In the genomic region with DNA sequence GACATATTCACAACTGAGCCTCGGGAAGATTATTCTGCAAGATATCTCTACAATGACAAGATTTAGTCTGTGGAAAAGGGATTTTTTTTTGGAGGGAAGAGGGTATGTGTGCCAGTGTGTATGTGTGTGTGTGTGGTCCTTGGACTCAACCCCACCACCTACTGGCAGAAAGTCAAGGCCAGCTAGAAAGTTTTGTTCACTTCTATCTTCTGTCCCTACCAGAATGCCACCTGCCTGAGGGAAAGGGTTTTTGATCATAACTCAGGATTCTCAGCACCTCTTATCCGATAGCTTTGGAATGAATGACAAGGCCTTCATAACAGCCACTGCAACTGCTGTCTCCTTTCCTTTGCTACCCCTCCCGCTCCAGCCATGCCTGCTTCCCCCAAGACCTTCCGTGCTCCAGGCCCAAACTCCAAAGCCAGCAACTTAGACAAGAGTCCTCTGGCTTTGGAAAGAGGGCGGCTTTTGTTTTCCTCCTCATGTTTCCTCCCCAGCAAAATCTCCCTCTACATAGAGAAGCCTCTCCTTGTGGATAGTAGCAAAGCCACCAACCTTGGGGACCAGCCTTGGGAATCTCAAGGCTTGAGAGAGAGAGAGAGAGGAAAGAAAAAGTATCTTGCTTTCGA, we compare ENCODE assay signal across 8 cellular contexts. TPM values are rescaled to one million over a fixed set of nuclear protein-coding genes. Genes with fewer than 3 reads are reported as not detected.
DNase-seq lines count a peak whose midpoint lies in the region; ATAC-seq, FAIRE-seq and TF ChIP-seq lines count a peak whose summit lies in the region.

No MANE protein-coding gene starts in this region.

- H3K4ac ChIP-seq in H1 (replicated peaks; ENCODE audit: insufficient read length, low read depth, low read length) = no peak overlapping the region

- 17% methylated on average over 6 of the region's 6 CpGs; no CpG with 5 or more reads in 1 of the 2 experiments for WGBS in H1 (ENCODE audit: extremely low coverage in 1 of 2, insufficient coverage in 1 of 2, insufficient read length in 1 of 2, insufficient replicate concordance in 2 of 2, low coverage in 1 of 2, low lambda C conversion rate in 2 of 2, missing lambda C conversion rate in 1 of 2), 2 experiments
- 16% methylated on average over 6 of the region's 6 CpGs for WGBS in urinary bladder

- H4K8ac ChIP-seq in H1 (ENCODE audit: extremely low read depth, insufficient read depth, low read length) = no peak overlapping the region

- peak overlapping the region; percentile 22; the same call in 1 of the 2 replicates for H2BK5ac ChIP-seq in H1 (ENCODE audit: low read depth, low read length)

- peak overlapping the region in 3 of 4 experiments; percentile 30 to 86 (median 56); a peak in 4 of 7 replicates for H3K9ac ChIP-seq in H1 (replicated peaks in 1 of 4; ENCODE audit: extremely low read depth in 1 of 4, low read depth in 3 of 4, low read length in 3 of 4)

- peaks cover 3% of the 10 kb centered on the region; the same call in 1 of the 2 replicates for H3K23me2 ChIP-seq in H1 (ENCODE audit: low read depth, low read length)

- no peaks in the 10 kb centered on the region for H4K20me1 ChIP-seq in H1 (replicated peaks in 1 of 2; ENCODE audit: control insufficient read depth in 1 of 2, insufficient read depth in 2 of 2, low read length in 2 of 2)

- H3K4me2 ChIP-seq in H1 (ENCODE audit: insufficient read depth in 1 of 2, low read depth in 2 of 2, low read length in 2 of 2) = peak overlapping the region; percentile 66 to 83

- TF ChIP-seq EP300 in H1 (IDR thresholded peaks at IDR 0.05; ENCODE audit: borderline replicate concordance in 1 of 2, low read depth in 2 of 2, low read length in 2 of 2) = no peak

- CTCF ChIA-PET in H1 (lab: Charles Lee; ENCODE audit: partially characterized antibody) = interaction anchor here (0.6 to 3.1 kb wide), 12 partner anchors 9 to 372 kb away, joined by 3 to 15 read pairs (median 4); partner anchors contain the start of gene BTN2A2

- H3K27ac ChIP-seq in RWPE2 (ENCODE audit: poor library complexity, severe bottlenecking) = peak overlapping the region; percentile 30
- H3K27ac ChIP-seq in H1 (ENCODE audit: low read depth, low read length) = peak overlapping the region; percentile 46; the same call in 1 of the 2 replicates
- H3K27ac ChIP-seq in urinary bladder (ENCODE audit: low read depth) = peak overlapping the region; percentile 53

- TF ChIP-seq RAD21 in H1 (IDR thresholded peaks at IDR 0.05 in 1 of 2, conservative IDR thresholded peaks at IDR 0.05 in 1 of 2; ENCODE audit: low read depth in 2 of 2, low read length in 2 of 2) = peak; percentile 38 to 48; a peak in 3 of 4 replicates

- H4K5ac ChIP-seq in H1 (ENCODE audit: insufficient read length, low read depth, low read length) = peak overlapping the region; percentile 58

- H3K4me1 ChIP-seq in RWPE2 (ENCODE audit: insufficient read depth, poor library complexity, severe bottlenecking) = peaks cover 9% of the 10 kb centered on the region
- peaks cover 0 to 7% (median 1%) of the 10 kb centered on the region in 4 experiments; a peak in 2 of 7 replicates for H3K4me1 ChIP-seq in H1 (replicated peaks in 1 of 4; ENCODE audit: control insufficient read depth in 3 of 4, insufficient read depth in 4 of 4, low read length in 3 of 4)
- peaks cover 13% of the 10 kb centered on the region for H3K4me1 ChIP-seq in mononuclear cell (ENCODE audit: insufficient read depth, low read length)
- H3K4me1 ChIP-seq in urinary bladder (ENCODE audit: insufficient read depth) = peaks cover 2% of the 10 kb centered on the region

- peak; percentile 78 for FAIRE-seq in H1 (lab: Jason Lieb, UNC)

- H3K9me3 ChIP-seq in RWPE2 (ENCODE audit: severe bottlenecking) = peaks cover 5% of the 10 kb centered on the region
- H3K9me3 ChIP-seq in H1 (ENCODE audit: insufficient read depth in 2 of 2, low read depth in 1 of 2, low read length in 1 of 2) = peaks cover 9 to 11% of the 10 kb centered on the region in 2 experiments; a peak in 3 of 4 replicates
- H3K9me3 ChIP-seq in mononuclear cell (ENCODE audit: low read depth, low read length) = no peaks in the 10 kb centered on the region

- H3K36me3 ChIP-seq in RWPE2 (ENCODE audit: low read depth) (no peaks in the 10 kb centered on the region), H1 (ENCODE audit: control insufficient read depth in 2 of 4, insufficient read depth in 4 of 4, low read length in 3 of 4) (no peaks in the 10 kb centered on the region; a peak in 1 of 8 replicates), urinary bladder (ENCODE audit: insufficient read depth) (no peaks in the 10 kb centered on the region)

- peak; percentile 5 for ATAC-seq in HG02642 (IDR thresholded peaks at IDR 0.05; ENCODE audit: poor library complexity, unreplicated experiment)
- no peak for ATAC-seq in RWPE2 (ENCODE audit: low read depth)

- no peak overlapping the region for H3K14ac ChIP-seq in H1 (ENCODE audit: insufficient read length)

- H4K91ac ChIP-seq in H1 (replicated peaks; ENCODE audit: insufficient read length, low read length) = no peak overlapping the region

- DNase-seq in NCI-H510A treated with DMSO at 0.1 percent for 48 hours (lab: John Stamatoyannopoulos, UW) (peak; percentile 29), NCI-H510A (lab: John Stamatoyannopoulos, UW) (no peak), RWPE2 (ENCODE audit: low spot score) (no peak), H1 (ENCODE audit: low read depth in 1 of 2, low spot score in 2 of 2) (peak in 1 of 2 experiments; percentile 66), ureter (ENCODE audit: low spot score) (no peak)

- peak overlapping the region; percentile 97 for H2AFZ ChIP-seq in H1 (ENCODE audit: low read length)

- H3K56ac ChIP-seq in H1 (replicated peaks; ENCODE audit: insufficient read length, low read depth, low read length) = no peak overlapping the region

- H3K4me3 ChIP-seq in RWPE2 (ENCODE audit: severe bottlenecking) = peak overlapping the region; percentile 62
- H3K4me3 ChIP-seq in H1 (ENCODE audit: extremely low read depth in 1 of 4, insufficient read depth in 2 of 4, low read depth in 3 of 4, low read length in 4 of 4) = peak overlapping the region; percentile 71 to 89 (median 82)
- peak overlapping the region; percentile 85 for H3K4me3 ChIP-seq in mononuclear cell (ENCODE audit: low read length)
- no peak overlapping the region for H3K4me3 ChIP-seq in urinary bladder (ENCODE audit: low read depth, low read length)

- H2AK5ac ChIP-seq in H1 (ENCODE audit: low read depth, low read length) = no peak overlapping the region

- H2BK12ac ChIP-seq in H1 (ENCODE audit: low read depth, low read length) = no peak overlapping the region; the same call in 1 of the 2 replicates

- H3K79me1 ChIP-seq in H1 (ENCODE audit: low read depth, low read length) = no peaks in the 10 kb centered on the region

- no peak for TF ChIP-seq POLR2A in H1 (IDR thresholded peaks at IDR 0.05; ENCODE audit: control extremely low read depth in 1 of 2, low read depth in 2 of 2, low read length in 2 of 2)

- 0 out of 2 replicates have a peak overlapping the region, but pooled peaks have one; percentile 21 for H2BK20ac ChIP-seq in H1 (ENCODE audit: low read length)

- no peak overlapping the region for H2BK15ac ChIP-seq in H1 (ENCODE audit: low read length)

- H2BK120ac ChIP-seq in H1 (replicated peaks; ENCODE audit: low read depth, low read length) = no peak overlapping the region

- no peak overlapping the region for H3K23ac ChIP-seq in H1 (ENCODE audit: insufficient read length)

- H3K27me3 ChIP-seq in RWPE2 (ENCODE audit: insufficient read depth, poor library complexity, severe bottlenecking) (no peaks in the 10 kb centered on the region), H1 (replicated peaks in 1 of 4; ENCODE audit: control insufficient read depth in 3 of 4, extremely low read depth in 1 of 4, insufficient read depth in 3 of 4, low read length in 3 of 4) (no peaks in the 10 kb centered on the region), mononuclear cell (ENCODE audit: insufficient read depth, low read length) (no peaks in the 10 kb centered on the region)

- no peaks in the 10 kb centered on the region for H3K79me2 ChIP-seq in H1 (ENCODE audit: control insufficient read depth in 1 of 2, insufficient read depth in 2 of 2, low read length in 2 of 2)

- TF ChIP-seq CTCF in RWPE2 (IDR thresholded peaks at IDR 0.05; ENCODE audit: poor library complexity, severe bottlenecking) (peak; percentile 28), H1 (IDR thresholded peaks at IDR 0.05; ENCODE audit: control extremely low read depth in 1 of 3, insufficient read depth in 1 of 3, low read depth in 1 of 3, low read length in 3 of 3) (peak; percentile 42 to 65 (median 43))

- H3K18ac ChIP-seq in H1 (ENCODE audit: extremely low read depth, low read length) = peak overlapping the region; percentile 64; the same call in 1 of the 2 replicates

- POLR2A ChIA-PET in H1 (lab: Charles Lee; ENCODE audit: partially characterized antibody) = interaction anchor here (0.8 to 1.5 kb wide), 3 partner anchors 9 to 79 kb away, joined by 3 to 4 read pairs (median 3); no protein-coding TSS in a partner anchor

RNA-seq across cellular contexts. Expression of gene BTN3A1, which starts 18.6 kb away (rescaled TPM):
- total RNA-seq in H1 (2021; fragmentation: NEBNext Ultra II Directional; extraction: Animal tissue kit (Norgen Biotek cat#: 25700)) = 5.1 and 5.6 TPM in 2 replicates
- 4.4 and 4.7 TPM in 2 replicates for polyA plus RNA-seq in H1 (2011; rRNA removed)
- polyA plus RNA-seq in H1 (2011; cell fraction: cytosol; rRNA removed) = 6.1 TPM
- 13.8 TPM for polyA plus RNA-seq in H1 (2011; cell fraction: nucleus; rRNA removed)
- 4.9 to 7.4 TPM (median 7.2 TPM) in 4 replicates for polyA plus RNA-seq in H1 (2012, experiment 1 of 2)
- 0.83 TPM for polyA plus RNA-seq in H1 (2012, experiment 2 of 2)
- polyA plus RNA-seq in H1 (2013, experiment 1 of 2) = 5.4 TPM
- polyA plus RNA-seq in H1 (2013, experiment 2 of 2) = 6.0 TPM
- 5.9 and 22.2 TPM in 2 replicates for polyA minus RNA-seq in H1 (2011; rRNA and poly(A)+ RNA removed)
- polyA minus RNA-seq in H1 (2011; cell fraction: cytosol; rRNA and poly(A)+ RNA removed) = 1.8 TPM
- polyA minus RNA-seq in H1 (2011; cell fraction: nucleus; rRNA and poly(A)+ RNA removed) = 8.9 TPM
- total RNA-seq in mononuclear cell = 51.2 TPM
- 39.8 TPM for total RNA-seq in urinary bladder
- 13.3 TPM for polyA plus RNA-seq in urinary bladder
- total RNA-seq in ureter = 26.2 TPM

RNA-seq across cellular contexts. Expression of gene BTN3A3, which starts 19.6 kb away (rescaled TPM):
- 2.0 and 3.4 TPM in 2 replicates for total RNA-seq in H1 (2021; fragmentation: NEBNext Ultra II Directional; extraction: Animal tissue kit (Norgen Biotek cat#: 25700))
- polyA plus RNA-seq in H1 (2011; rRNA removed) = 2.6 and 2.9 TPM in 2 replicates
- polyA plus RNA-seq in H1 (2011; cell fraction: cytosol; rRNA removed) = 3.5 TPM
- 11.3 TPM for polyA plus RNA-seq in H1 (2011; cell fraction: nucleus; rRNA removed)
- polyA plus RNA-seq in H1 (2012, experiment 1 of 2) = 1.8 to 3.1 TPM (median 2.6 TPM) in 4 replicates
- 0.12 TPM for polyA plus RNA-seq in H1 (2012, experiment 2 of 2)
- 2.2 TPM for polyA plus RNA-seq in H1 (2013, experiment 1 of 2)
- 1.5 TPM for polyA plus RNA-seq in H1 (2013, experiment 2 of 2)
- polyA minus RNA-seq in H1 (2011; rRNA and poly(A)+ RNA removed) = 6.9 and 7.9 TPM in 2 replicates
- 1.5 TPM for polyA minus RNA-seq in H1 (2011; cell fraction: cytosol; rRNA and poly(A)+ RNA removed)
- 10.3 TPM for polyA minus RNA-seq in H1 (2011; cell fraction: nucleus; rRNA and poly(A)+ RNA removed)
- total RNA-seq in mononuclear cell = 19.4 TPM
- 37.6 TPM for total RNA-seq in urinary bladder
- 16.1 TPM for polyA plus RNA-seq in urinary bladder
- 13.9 TPM for total RNA-seq in ureter

RNA-seq across cellular contexts. Expression of gene BTN2A1, which starts 37.0 kb away (rescaled TPM):
- 10.6 and 11.0 TPM in 2 replicates for total RNA-seq in H1 (2021; fragmentation: NEBNext Ultra II Directional; extraction: Animal tissue kit (Norgen Biotek cat#: 25700))
- polyA plus RNA-seq in H1 (2011; rRNA removed) (8.7 and 8.9 TPM in 2 replicates), urinary bladder (38.0 TPM)
- polyA plus RNA-seq in H1 (2011; cell fraction: cytosol; rRNA removed) = 11.6 TPM
- polyA plus RNA-seq in H1 (2011; cell fraction: nucleus; rRNA removed) = 16.1 TPM
- polyA plus RNA-seq in H1 (2012, experiment 1 of 2) = 11.0 to 13.9 TPM (median 11.8 TPM) in 4 replicates
- polyA plus RNA-seq in H1 (2012, experiment 2 of 2) = 3.7 TPM
- 9.1 TPM for polyA plus RNA-seq in H1 (2013, experiment 1 of 2)
- 9.8 TPM for polyA plus RNA-seq in H1 (2013, experiment 2 of 2)
- polyA minus RNA-seq in H1 (2011; rRNA and poly(A)+ RNA removed) = 12.9 and 13.4 TPM in 2 replicates
- 4.9 TPM for polyA minus RNA-seq in H1 (2011; cell fraction: cytosol; rRNA and poly(A)+ RNA removed)
- polyA minus RNA-seq in H1 (2011; cell fraction: nucleus; rRNA and poly(A)+ RNA removed) = 12.0 TPM
- total RNA-seq in mononuclear cell (11.1 TPM), urinary bladder (15.8 TPM), ureter (24.7 TPM)

RNA-seq across cellular contexts. Expression of gene BTN2A2, which starts 37.8 kb away (rescaled TPM):
- total RNA-seq in H1 (2021; fragmentation: NEBNext Ultra II Directional; extraction: Animal tissue kit (Norgen Biotek cat#: 25700)) = 16.0 and 20.2 TPM in 2 replicates
- polyA plus RNA-seq in H1 (2011; rRNA removed) = 12.2 and 14.9 TPM in 2 replicates
- polyA plus RNA-seq in H1 (2011; cell fraction: cytosol; rRNA removed) = 18.5 TPM
- polyA plus RNA-seq in H1 (2011; cell fraction: nucleus; rRNA removed) = 36.1 TPM
- 16.0 to 20.3 TPM (median 16.8 TPM) in 4 replicates for polyA plus RNA-seq in H1 (2012, experiment 1 of 2)
- 7.9 TPM for polyA plus RNA-seq in H1 (2012, experiment 2 of 2)
- polyA plus RNA-seq in H1 (2013, experiment 1 of 2) = 20.6 TPM
- polyA plus RNA-seq in H1 (2013, experiment 2 of 2) = 20.3 TPM
- polyA minus RNA-seq in H1 (2011; rRNA and poly(A)+ RNA removed) = 33.1 TPM in 2 replicates
- 13.3 TPM for polyA minus RNA-seq in H1 (2011; cell fraction: cytosol; rRNA and poly(A)+ RNA removed)
- polyA minus RNA-seq in H1 (2011; cell fraction: nucleus; rRNA and poly(A)+ RNA removed) = 44.5 TPM
- total RNA-seq in mononuclear cell = 29.2 TPM
- 10.8 TPM for total RNA-seq in urinary bladder
- polyA plus RNA-seq in urinary bladder = 9.6 TPM
- total RNA-seq in ureter = 15.0 TPM

RNA-seq across cellular contexts. Expression of gene BTN3A2, which starts 55.7 kb away (rescaled TPM):
- 5.5 and 5.6 TPM in 2 replicates for total RNA-seq in H1 (2021; fragmentation: NEBNext Ultra II Directional; extraction: Animal tissue kit (Norgen Biotek cat#: 25700))
- polyA plus RNA-seq in H1 (2011; rRNA removed) = 3.4 and 5.3 TPM in 2 replicates
- polyA plus RNA-seq in H1 (2011; cell fraction: cytosol; rRNA removed) = 5.5 TPM
- polyA plus RNA-seq in H1 (2011; cell fraction: nucleus; rRNA removed) = 11.3 TPM
- 5.5 to 11.8 TPM (median 7.3 TPM) in 4 replicates for polyA plus RNA-seq in H1 (2012, experiment 1 of 2)
- 1.1 TPM for polyA plus RNA-seq in H1 (2012, experiment 2 of 2)
- 5.9 TPM for polyA plus RNA-seq in H1 (2013, experiment 1 of 2)
- 5.8 TPM for polyA plus RNA-seq in H1 (2013, experiment 2 of 2)
- polyA minus RNA-seq in H1 (2011; rRNA and poly(A)+ RNA removed) = 11.7 and 14.0 TPM in 2 replicates
- 2.0 TPM for polyA minus RNA-seq in H1 (2011; cell fraction: cytosol; rRNA and poly(A)+ RNA removed)
- polyA minus RNA-seq in H1 (2011; cell fraction: nucleus; rRNA and poly(A)+ RNA removed) = 9.5 TPM
- total RNA-seq in mononuclear cell = 32.0 TPM
- total RNA-seq in urinary bladder = 13.6 TPM
- polyA plus RNA-seq in urinary bladder = 23.9 TPM
- total RNA-seq in ureter = 15.8 TPM
